18 cellular contexts compared by ENCODE assay signal in genomic region chr21:42390193-42390592, GRCh38. TPM values are rescaled to one million over a fixed set of nuclear protein-coding genes. Genes with fewer than 3 reads are reported as not detected.
DNase-seq lines count a peak whose midpoint lies in the region; ATAC-seq and TF ChIP-seq lines count a peak whose summit lies in the region.
"Had no signal": no experiment of that assay in that cellular context is flagged by ENCODE, and none has a peak within 500 bp of the region (broad histone marks: within the 10 kb centered on the region; RNA-seq: fewer than 3 reads in every experiment).

No MANE protein-coding gene starts in this region.

- peak overlapping the region; percentile 49 for H3K27ac Mint-ChIP-seq in CD8-positive, alpha-beta T cell
- H3K27ac Mint-ChIP-seq in T-helper 17 cell: peak overlapping the region; percentile 92
- H3K27ac Mint-ChIP-seq: B cell had no signal

- no peak overlapping the region for H3K9ac ChIP-seq in BLaER1
- H3K9ac ChIP-seq: SK-N-SH had no signal

- H3K4me2 ChIP-seq in BLaER1: peak overlapping the region; percentile 76
- H3K4me2 ChIP-seq: SK-N-SH had no signal

- intact Hi-C loops in CD8-positive, alpha-beta T cell (cut with DNase I, micrococcal nuclease): loop anchor here in 1 of 2 experiments (5.0 kb wide), 1 partner anchor 37 kb away; no protein-coding TSS in a partner anchor
- intact Hi-C loops in posterior vena cava (cut with DNase I): no loop called here

- no peaks in the 10 kb centered on the region for H3K9me3 Mint-ChIP-seq in CD8-positive, alpha-beta T cell
- H3K9me3 Mint-ChIP-seq: CD8-positive, alpha-beta memory T cell had no signal

- H3K36me3 Mint-ChIP-seq in CD8-positive, alpha-beta T cell: no peaks in the 10 kb centered on the region
- H3K36me3 Mint-ChIP-seq in T-helper 17 cell (ENCODE audit: low read depth): peaks cover 3% of the 10 kb centered on the region

- no peak for DNase-seq in CD8-positive, alpha-beta T cell
- DNase-seq in T-helper 17 cell (no peak), posterior vena cava (ENCODE audit: low spot score) (peak; percentile 29)
- DNase-seq: CD8-positive, alpha-beta memory T cell; H9; IMR-90; NCI-H1048; NCI-H1694; NCI-H446; Right ventricle myocardium superior; SK-N-SH had no signal

- no peak overlapping the region for H3K4me3 ChIP-seq in BLaER1
- H3K4me3 ChIP-seq in CD8-positive, alpha-beta T cell (ENCODE audit: low read depth, low read length): no peak overlapping the region
- H3K4me3 ChIP-seq: Peyer's patch had no signal

- no peaks in the 10 kb centered on the region; the same call in 1 of the 2 replicates for H3K36me3 ChIP-seq in BLaER1
- no peaks in the 10 kb centered on the region for H3K36me3 ChIP-seq in CD8-positive, alpha-beta T cell (ENCODE audit: insufficient read depth, low read length)
- H3K36me3 ChIP-seq: Peyer's patch had no signal

- H4K20me1 ChIP-seq in BLaER1: no peaks in the 10 kb centered on the region

- H3K27me3 ChIP-seq in BLaER1: no peaks in the 10 kb centered on the region
- H3K27me3 ChIP-seq in CD8-positive, alpha-beta T cell (ENCODE audit: insufficient read depth, low read length): no peaks in the 10 kb centered on the region
- H3K27me3 ChIP-seq: Peyer's patch had no signal

- H3K27ac ChIP-seq in BLaER1: no peak overlapping the region
- H3K27ac ChIP-seq in CD8-positive, alpha-beta T cell (ENCODE audit: low read depth, low read length): no peak overlapping the region

- CTCF ChIA-PET in CD8-positive, alpha-beta T cell (lab: Charles Lee): no interaction called here

- H3K4me1 ChIP-seq in BLaER1: peaks cover 95% of the 10 kb centered on the region
- H3K4me1 ChIP-seq in CD8-positive, alpha-beta T cell (ENCODE audit: insufficient read depth, low read length): peaks cover 28% of the 10 kb centered on the region

- no peak for TF ChIP-seq CTCF in CD8-positive, alpha-beta T cell (IDR thresholded peaks at IDR 0.05)

- no peak overlapping the region for H3K4me3 Mint-ChIP-seq in CD8-positive, alpha-beta T cell
- H3K4me3 Mint-ChIP-seq in T-helper 17 cell: no peak overlapping the region
- H3K4me3 Mint-ChIP-seq: B cell had no signal

- POLR2A ChIA-PET in CD8-positive, alpha-beta T cell (lab: Charles Lee): no interaction called here

- no peaks in the 10 kb centered on the region for H3K27me3 Mint-ChIP-seq in CD8-positive, alpha-beta T cell (ENCODE audit: low read depth)
- H3K27me3 Mint-ChIP-seq in T-helper 17 cell: no peaks in the 10 kb centered on the region

- ATAC-seq in CD8-positive, alpha-beta T cell: no peak
- ATAC-seq in T-helper 17 cell: no peak
- ATAC-seq in HG03039 (IDR thresholded peaks at IDR 0.05; ENCODE audit: unreplicated experiment): no peak
- ATAC-seq in GM21526 (IDR thresholded peaks at IDR 0.05; ENCODE audit: low FRiP score, unreplicated experiment): no peak
- no peak for ATAC-seq in GM18858 (IDR thresholded peaks at IDR 0.05; ENCODE audit: unreplicated experiment)

- H3K4me1 Mint-ChIP-seq in CD8-positive, alpha-beta T cell (ENCODE audit: low read depth): peaks cover 71% of the 10 kb centered on the region
- peaks cover 49% of the 10 kb centered on the region for H3K4me1 Mint-ChIP-seq in T-helper 17 cell

- H3K9me3 ChIP-seq in BLaER1 (no peaks in the 10 kb centered on the region), T-helper 17 cell (ENCODE audit: control insufficient read depth, low read length, poor library complexity, severe bottlenecking) (no peaks in the 10 kb centered on the region)
- no peaks in the 10 kb centered on the region for H3K9me3 ChIP-seq in CD8-positive, alpha-beta T cell (ENCODE audit: low read length)
- H3K9me3 ChIP-seq: Peyer's patch, SK-N-SH had no signal

RNA-seq across cellular contexts. Expression of gene TMPRSS3, which starts 5.7 kb away (rescaled TPM):
- total RNA-seq in CD8-positive, alpha-beta T cell: 1 to 10 TPM; 1.2 TPM
- 1 to 10 TPM; 2.8 to 4.5 TPM for total RNA-seq in T-helper 17 cell
- not detected for total RNA-seq in posterior vena cava
- total RNA-seq: IMR-90, LHCN-M2, Right ventricle myocardium superior had no signal

RNA-seq across cellular contexts. Expression of gene UBASH3A, which starts 13.5 kb away (rescaled TPM):
- total RNA-seq in CD8-positive, alpha-beta T cell: 10 to 100 TPM; 62.9 to 63.4 TPM
- 10 to 100 TPM; 49.5 to 50.3 TPM for total RNA-seq in T-helper 17 cell
- total RNA-seq in posterior vena cava: under 1 TPM; 0.32 to 0.38 TPM
- total RNA-seq: H9, IMR-90, LHCN-M2, Right ventricle myocardium superior had no signal

RNA-seq across cellular contexts. Expression of gene TFF1, which starts 23.9 kb away (rescaled TPM):
- total RNA-seq in CD8-positive, alpha-beta T cell: not detected
- not detected for total RNA-seq in T-helper 17 cell
- total RNA-seq in posterior vena cava: not detected
- total RNA-seq: B cell; CD8-positive, alpha-beta memory T cell; H9; IMR-90; LHCN-M2; Right ventricle myocardium superior had no signal

RNA-seq across cellular contexts. Expression of gene TFF2, which starts 39.4 kb away (rescaled TPM):
- not detected for total RNA-seq in CD8-positive, alpha-beta T cell
- total RNA-seq in T-helper 17 cell (not detected), posterior vena cava (not detected)
- total RNA-seq: B cell; CD8-positive, alpha-beta memory T cell; H9; IMR-90; LHCN-M2; Right ventricle myocardium superior had no signal

Comparison
In these comparisons a context has a peak if more than half of its experiments do, and no peak if none do; other contexts are left out.
1. RNA of gene UBASH3A, which starts 13.5 kb away (total RNA-seq): 62.9 to 63.4 TPM in CD8-positive, alpha-beta T cell and 49.5 to 50.3 TPM in T-helper 17 cell; 0.32 to 0.38 TPM in posterior vena cava; every median in the first group is over 10 times any median in the second.